In genomic region chr2:210169871-210170441, GRCh38 we compare ENCODE assay signal across 8 cellular contexts. TPM values are rescaled to one million over a fixed set of nuclear protein-coding genes. Genes with fewer than 3 reads are reported as not detected.
DNase-seq lines count a peak whose midpoint lies in the region; ATAC-seq, FAIRE-seq and TF ChIP-seq lines count a peak whose summit lies in the region.

No MANE protein-coding gene starts in this region.

- peak overlapping the region; percentile 92 to 99 (median 99) for H3K9ac ChIP-seq in BLaER1 treated with 17β-estradiol and CSF1 and Interleukin-3, amounts not matched to agents 10 nM and 100 nM

- peaks cover 18% of the 10 kb centered on the region for H3K4me1 Mint-ChIP-seq in T-helper 17 cell

- peak overlapping the region; percentile 63 to 88 (median 74) for H3K4me3 ChIP-seq in BLaER1 treated with 17β-estradiol and CSF1 and Interleukin-3, amounts not matched to agents 10 nM and 100 nM
- H3K4me3 ChIP-seq in fibroblast of mammary gland (ENCODE audit: control insufficient read depth, low read depth, low read length): peak overlapping the region; percentile 87
- H3K4me3 ChIP-seq in pancreas: peak overlapping the region; percentile 17 to 92 (median 80)

- no peak for FAIRE-seq in pancreas (lab: Jason Lieb, UNC)

- TF ChIP-seq CTCF in fibroblast of mammary gland (conservative IDR thresholded peaks at IDR 0.05; ENCODE audit: control insufficient read depth, insufficient read depth, low read depth, low read length) (no peak), pancreas (IDR thresholded peaks at IDR 0.05) (no peak)

- peak; percentile 32 for ATAC-seq in GM19351 (IDR thresholded peaks at IDR 0.05; ENCODE audit: unreplicated experiment)
- ATAC-seq in HG03575 (IDR thresholded peaks at IDR 0.05; ENCODE audit: extremely low read depth, insufficient number of reproducible peaks, low FRiP score, unreplicated experiment): peak; percentile 33
- no peak for ATAC-seq in T-helper 17 cell
- ATAC-seq in pancreas: peak in 2 of 4 donors; percentile 2 to 9

- H3K27me3 ChIP-seq in BLaER1 treated with 17β-estradiol and CSF1 and Interleukin-3, amounts not matched to agents 10 nM and 100 nM: no peaks in the 10 kb centered on the region
- no peaks in the 10 kb centered on the region for H3K27me3 ChIP-seq in pancreas

- no peaks in the 10 kb centered on the region for H4K20me1 ChIP-seq in BLaER1 treated with 17β-estradiol and CSF1 and Interleukin-3, amounts not matched to agents 10 nM and 100 nM

- intact Hi-C loops in pancreas (cut with DNase I): no loop called here

- H3K27ac ChIP-seq in BLaER1 treated with 17β-estradiol and CSF1 and Interleukin-3, amounts not matched to agents 10 nM and 100 nM: peak overlapping the region; percentile 85 to 100 (median 95)
- peak overlapping the region; percentile 98 to 100 (median 100) for H3K27ac ChIP-seq in pancreas

- H3K9me3 ChIP-seq in BLaER1 treated with 17β-estradiol and CSF1 and Interleukin-3, amounts not matched to agents 10 nM and 100 nM (replicated peaks in 1 of 11): peaks cover 0 to 3% (median 0%) of the 10 kb centered on the region in 11 experiments; a peak in 3 of 22 replicates
- H3K9me3 ChIP-seq in T-helper 17 cell (ENCODE audit: control insufficient read depth, low read length, poor library complexity, severe bottlenecking): no peaks in the 10 kb centered on the region
- no peaks in the 10 kb centered on the region for H3K9me3 ChIP-seq in pancreas

- peak overlapping the region; percentile 96 for H3K27ac Mint-ChIP-seq in T-helper 17 cell

- H3K4me3 Mint-ChIP-seq in T-helper 17 cell: peak overlapping the region; percentile 97

- H3K27me3 Mint-ChIP-seq in T-helper 17 cell: no peaks in the 10 kb centered on the region

- no peaks in the 10 kb centered on the region for H3K36me3 Mint-ChIP-seq in T-helper 17 cell (ENCODE audit: low read depth)

- H3K4me2 ChIP-seq in BLaER1 treated with 17β-estradiol and CSF1 and Interleukin-3, amounts not matched to agents 10 nM and 100 nM: peak overlapping the region; percentile 74 to 89 (median 78)

- DNase-seq in T-helper 17 cell (no peak), fibroblast of mammary gland (ENCODE audit: low read depth) (peak; percentile 89), pancreas (no peak), NCI-H2171 treated with DMSO at 0.1 percent for 48 hours (lab: John Stamatoyannopoulos, UW) (no peak), NCI-H524 treated with DMSO at 0.1 percent for 48 hours (lab: John Stamatoyannopoulos, UW) (no peak)

- peaks cover 0 to 5% (median 0%) of the 10 kb centered on the region in 11 experiments; a peak in 5 of 22 replicates for H3K36me3 ChIP-seq in BLaER1 treated with 17β-estradiol and CSF1 and Interleukin-3, amounts not matched to agents 10 nM and 100 nM
- H3K36me3 ChIP-seq in pancreas: no peaks in the 10 kb centered on the region

- H3K4me1 ChIP-seq in BLaER1 treated with 17β-estradiol and CSF1 and Interleukin-3, amounts not matched to agents 10 nM and 100 nM: peaks cover 17 to 40% (median 29%) of the 10 kb centered on the region in 10 experiments
- H3K4me1 ChIP-seq in pancreas: peaks cover 29 to 58% (median 56%) of the 10 kb centered on the region in 3 donors

- WGBS in pancreas, 2 donors: 0 to 1% methylated on average over 8 of the region's 8 CpGs

RNA-seq across cellular contexts. Expression of gene KANSL1L, which starts 1.3 kb away (rescaled TPM):
- total RNA-seq in T-helper 17 cell: 1 to 10 TPM; 3.4 to 5.6 TPM
- 10 to 100 TPM; 12.3 to 32.3 (median 17.4) TPM for total RNA-seq in pancreas
- 1 to 10 TPM; 6.2 to 9.1 TPM for polyA plus RNA-seq in pancreas

RNA-seq across cellular contexts. Expression of gene ACADL, which starts 55.3 kb away (rescaled TPM):
- total RNA-seq in T-helper 17 cell (not detected), pancreas (10 to 100 TPM; 11.1 to 24.1 (median 21.7) TPM)
- polyA plus RNA-seq in pancreas: 10 to 100 TPM; 27.7 to 30.9 TPM

Comparison
In these comparisons a context has a peak if more than half of its experiments do, and no peak if none do; other contexts are left out.
1. RNA of gene ACADL, which starts 55.3 kb away (total RNA-seq): 11.1 to 24.1 TPM in pancreas; not detected in T-helper 17 cell; every median in the first group is over 10 times any median in the second.
2. Peak in every context shown above with its lines, with median percentiles within 50 percentile points of each other: H3K4me3 ChIP-seq.